ENCODE assay signal across 11 cellular contexts in the genomic region with DNA sequence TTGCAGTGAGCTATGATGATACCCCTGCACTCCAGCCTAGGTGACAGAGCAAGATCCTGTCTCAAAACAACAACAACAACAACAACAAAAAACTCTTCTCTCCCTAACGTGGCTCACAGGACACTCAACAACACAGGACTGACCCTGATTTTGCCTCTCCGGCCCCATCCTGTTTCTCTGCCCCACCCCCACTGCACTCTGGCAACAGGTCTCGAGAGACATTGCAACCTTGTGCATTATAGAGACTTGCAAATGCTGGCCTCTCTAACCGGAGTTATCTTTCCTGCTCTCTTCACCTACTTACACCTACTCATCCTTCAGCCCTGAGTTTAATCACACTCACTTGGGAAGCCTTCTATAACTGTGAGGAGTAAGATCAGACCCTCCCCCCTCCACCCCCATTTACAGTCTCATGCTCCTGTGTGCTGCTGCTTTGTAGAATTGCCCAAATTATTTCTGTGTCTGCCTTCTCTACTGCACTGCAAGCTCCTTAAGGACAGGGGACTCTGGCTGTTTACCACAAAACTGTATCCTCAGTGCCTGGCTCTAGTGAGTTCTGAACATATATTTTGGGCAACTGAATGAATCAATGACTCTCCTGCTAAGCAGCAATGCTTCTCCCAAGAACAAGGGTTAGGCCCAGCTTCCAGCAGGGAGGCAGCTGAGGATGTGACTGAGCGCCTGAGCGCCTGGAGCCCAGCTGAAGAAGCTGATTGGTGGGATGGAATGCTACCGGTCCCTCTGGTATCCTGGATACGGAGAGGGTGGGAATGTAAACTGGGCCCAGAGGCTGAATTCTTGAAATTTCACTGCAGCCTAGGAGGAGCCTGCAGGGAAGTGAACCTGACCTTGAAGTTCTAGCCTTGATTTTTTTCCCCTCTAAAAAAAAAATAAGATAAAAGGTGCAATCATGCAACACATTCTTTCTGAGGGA. TPM values are rescaled to one million over a fixed set of nuclear protein-coding genes. Genes with fewer than 3 reads are reported as not detected.
DNase-seq lines count a peak whose midpoint lies in the region; TF ChIP-seq lines count a peak whose summit lies in the region.
"Had no signal": no experiment of that assay in that cellular context is flagged by ENCODE, and none has a peak within 500 bp of the region (broad histone marks: within the 10 kb centered on the region; RNA-seq: fewer than 3 reads in every experiment).

No MANE protein-coding gene starts in this region.

- CTCF ChIA-PET in activated naive CD4-positive, alpha-beta T cell treated with anti-CD3 and anti-CD28 coated beads, Interleukin-2, amount 10 ng/mL, durations not matched to agents 7 days and 5 days (lab: Charles Lee), result no interaction called here

- H3K36me3 Mint-ChIP-seq in brain, result no peaks in the 10 kb centered on the region
- no peaks in the 10 kb centered on the region for H3K36me3 Mint-ChIP-seq in activated naive CD4-positive, alpha-beta T cell treated with anti-CD3 and anti-CD28 coated beads, Interleukin-2, amount 10 ng/mL, durations not matched to agents 7 days and 5 days

- peaks cover 8% of the 10 kb centered on the region; the same call in 1 of the 2 replicates for H3K27me3 ChIP-seq in SJCRH30

- H3K4me3 ChIP-seq in SJCRH30, result no peak overlapping the region

- no peak for TF ChIP-seq CTCF in brain (conservative IDR thresholded peaks at IDR 0.05)

- peak overlapping the region in 3 of 5 experiments; percentile 36 to 52 (median 48) for H3K4me3 Mint-ChIP-seq in brain
- no peak overlapping the region for H3K4me3 Mint-ChIP-seq in activated naive CD4-positive, alpha-beta T cell treated with anti-CD3 and anti-CD28 coated beads, Interleukin-2, amount 10 ng/mL, durations not matched to agents 7 days and 5 days
- H3K4me3 Mint-ChIP-seq: activated CD8-positive, alpha-beta T cell treated with anti-CD3 and anti-CD28 coated beads, Interleukin-2, amount 10 ng/mL, durations not matched to agents 7 days and 5 days had no signal

- DNase-seq in NCI-H146 (lab: John Stamatoyannopoulos, UW) (peak; percentile 3), NCI-H146 treated with DMSO at 0.1 percent for 48 hours (lab: John Stamatoyannopoulos, UW; ENCODE audit: unreplicated experiment) (no peak), islet precursor cell (peak; percentile 96), superior temporal gyrus (ENCODE audit: extremely low spot score) (peak; percentile 32), SJCRH30 (no peak)
- no peak for DNase-seq in NK-92 treated with Interleukin-12 subunit alpha and Interleukin-12 subunit beta, amount 100 ng/mL, for 24 hours (lab: John Stamatoyannopoulos, UW)
- no peak for DNase-seq in activated naive CD4-positive, alpha-beta T cell treated with anti-CD3 and anti-CD28 coated beads, Interleukin-2, amount 10 ng/mL, durations not matched to agents 7 days and 5 days
- DNase-seq: activated CD8-positive, alpha-beta T cell treated with anti-CD3 and anti-CD28 coated beads, Interleukin-2, amount 10 ng/mL, durations not matched to agents 7 days and 5 days; mammary epithelial cell had no signal

- H3K9me3 Mint-ChIP-seq in brain, result no peaks in the 10 kb centered on the region
- no peaks in the 10 kb centered on the region for H3K9me3 Mint-ChIP-seq in activated naive CD4-positive, alpha-beta T cell treated with anti-CD3 and anti-CD28 coated beads, Interleukin-2, amount 10 ng/mL, durations not matched to agents 7 days and 5 days

- peak overlapping the region; percentile 57 to 96 (median 83) for H3K27ac Mint-ChIP-seq in brain
- no peak overlapping the region for H3K27ac Mint-ChIP-seq in activated naive CD4-positive, alpha-beta T cell treated with anti-CD3 and anti-CD28 coated beads, Interleukin-2, amount 10 ng/mL, durations not matched to agents 7 days and 5 days
- H3K27ac Mint-ChIP-seq: activated CD8-positive, alpha-beta T cell treated with anti-CD3 and anti-CD28 coated beads, Interleukin-2, amount 10 ng/mL, durations not matched to agents 7 days and 5 days had no signal

- no peaks in the 10 kb centered on the region for H3K9me3 ChIP-seq in SJCRH30 (replicated peaks)

- H3K27me3 Mint-ChIP-seq in brain, result no peaks in the 10 kb centered on the region
- H3K27me3 Mint-ChIP-seq in activated naive CD4-positive, alpha-beta T cell treated with anti-CD3 and anti-CD28 coated beads, Interleukin-2, amount 10 ng/mL, durations not matched to agents 7 days and 5 days, result peaks cover 4% of the 10 kb centered on the region

- no peaks in the 10 kb centered on the region for H3K36me3 ChIP-seq in SJCRH30

- H3K4me1 Mint-ChIP-seq in brain, result peaks cover 37% of the 10 kb centered on the region
- H3K4me1 Mint-ChIP-seq in activated naive CD4-positive, alpha-beta T cell treated with anti-CD3 and anti-CD28 coated beads, Interleukin-2, amount 10 ng/mL, durations not matched to agents 7 days and 5 days, result no peaks in the 10 kb centered on the region

- H3K4me1 ChIP-seq in SJCRH30, result no peaks in the 10 kb centered on the region

- H3K27ac ChIP-seq in SJCRH30, result no peak overlapping the region
- H3K27ac ChIP-seq: 22Rv1 had no signal

RNA-seq across cellular contexts. Expression of a gene that starts 43.0 kb away (rescaled TPM):
- 29.0 TPM for polyA plus RNA-seq in brain (ENCODE audit: insufficient read depth, low read depth, low replicate concordance)
- not detected in 2 replicates for total RNA-seq in SJCRH30 (2014; rRNA removed; shearing (Covaris generic))
- total RNA-seq: activated CD8-positive, alpha-beta T cell treated with anti-CD3 and anti-CD28 coated beads, Interleukin-2, amount 10 ng/mL, durations not matched to agents 7 days and 5 days had no signal

Comparison
In these comparisons a context has a peak if more than half of its experiments do, and no peak if none do; other contexts are left out.
1. DNase-seq: peak in NCI-H146 (single experiment), islet precursor cell (single experiment) and superior temporal gyrus (single experiment); none in NCI-H146 treated with DMSO at 0.1 percent for 48 hours (single experiment), NK-92 treated with Interleukin-12 subunit alpha and Interleukin-12 subunit beta, amount 100 ng/mL, for 24 hours (single experiment), activated naive CD4-positive, alpha-beta T cell treated with anti-CD3 and anti-CD28 coated beads, Interleukin-2, amount 10 ng/mL, durations not matched to agents 7 days and 5 days (single experiment) and SJCRH30 (0 of 2).